In the genomic region with DNA sequence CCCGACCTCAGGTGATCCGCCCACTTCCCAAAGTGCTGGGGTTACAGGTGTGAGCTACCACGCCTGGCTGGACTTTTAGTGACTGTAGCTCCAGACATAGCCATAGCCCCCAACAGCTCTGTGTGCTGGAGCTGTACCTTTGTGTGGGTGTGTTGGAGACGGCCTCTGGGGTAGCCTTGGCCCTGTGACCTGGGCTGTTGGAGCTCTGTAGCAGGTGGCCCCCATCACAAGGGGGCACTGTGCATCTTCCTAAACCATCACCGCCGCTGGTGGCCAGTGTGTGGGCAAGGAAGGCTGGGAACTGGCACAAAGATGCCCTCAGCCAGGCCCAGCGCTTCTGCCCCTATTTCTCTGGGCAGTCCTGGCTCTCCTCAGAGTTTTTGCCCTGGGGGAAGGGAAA, we compare ENCODE assay signal across 9 cellular contexts. TPM values are rescaled to one million over a fixed set of nuclear protein-coding genes. Genes with fewer than 3 reads are reported as not detected.
DNase-seq lines count a peak whose midpoint lies in the region; ATAC-seq, FAIRE-seq and TF ChIP-seq lines count a peak whose summit lies in the region.
"Had no signal": no experiment of that assay in that cellular context is flagged by ENCODE, and none has a peak within 500 bp of the region (broad histone marks: within the 10 kb centered on the region; RNA-seq: fewer than 3 reads in every experiment).

No MANE protein-coding gene starts in this region.

- no peak overlapping the region for H3K4me3 Mint-ChIP-seq in activated CD8-positive, alpha-beta T cell treated with anti-CD3 and anti-CD28 coated beads for 36 hours

- POLR2A ChIA-PET in activated CD8-positive, alpha-beta T cell treated with anti-CD3 and anti-CD28 coated beads for 36 hours (lab: Charles Lee) = no interaction called here

- no peaks in the 10 kb centered on the region for H3K9me3 Mint-ChIP-seq in activated CD8-positive, alpha-beta T cell treated with anti-CD3 and anti-CD28 coated beads for 36 hours

- peak; percentile 81 for ATAC-seq in activated CD8-positive, alpha-beta T cell treated with anti-CD3 and anti-CD28 coated beads for 36 hours
- ATAC-seq in HG03469 (IDR thresholded peaks at IDR 0.05; ENCODE audit: unreplicated experiment) (no peak), GM19023 (IDR thresholded peaks at IDR 0.05; ENCODE audit: unreplicated experiment) (no peak)

- CTCF ChIA-PET in activated CD8-positive, alpha-beta T cell treated with anti-CD3 and anti-CD28 coated beads for 36 hours (lab: Charles Lee) = interaction anchor here (0.7 to 3.4 kb wide), 10 partner anchors 9 to 110 kb away, joined by 3 to 24 read pairs (median 9); no protein-coding TSS in a partner anchor

- intact Hi-C loops in activated CD8-positive, alpha-beta T cell treated with anti-CD3 and anti-CD28 coated beads for 36 hours (cut with micrococcal nuclease) = loop anchor here (5.0 kb wide), 1 partner anchor 94 kb away; no protein-coding TSS in a partner anchor
- intact Hi-C loops in posterior vena cava (cut with DNase I) = no loop called here

- H3K27me3 Mint-ChIP-seq in activated CD8-positive, alpha-beta T cell treated with anti-CD3 and anti-CD28 coated beads for 36 hours = no peaks in the 10 kb centered on the region

- peak; percentile 48 for TF ChIP-seq CTCF in activated CD8-positive, alpha-beta T cell treated with anti-CD3 and anti-CD28 coated beads for 36 hours (IDR thresholded peaks at IDR 0.05)

- DNase-seq in activated CD4-positive, alpha-beta T cell treated with anti-CD3 and anti-CD28 coated beads for 48 hours = peak; percentile 47
- DNase-seq in activated CD4-positive, alpha-beta T cell treated with anti-CD3 and anti-CD28 coated beads for 1 hour = no peak
- peak; percentile 39 for DNase-seq in NCI-H1694 treated with DMSO at 0.1 percent for 48 hours (lab: John Stamatoyannopoulos, UW)
- peak; percentile 60 for DNase-seq in activated CD8-positive, alpha-beta T cell treated with anti-CD3 and anti-CD28 coated beads for 36 hours
- DNase-seq in frontal cortex (ENCODE audit: low spot score in 2 of 2) = peak; percentile 24 to 55
- DNase-seq in posterior vena cava (ENCODE audit: low spot score) = peak; percentile 59

- H3K27ac Mint-ChIP-seq in activated CD8-positive, alpha-beta T cell treated with anti-CD3 and anti-CD28 coated beads for 36 hours = no peak overlapping the region

- no peak for FAIRE-seq in frontal cortex (lab: Jason Lieb, UNC)
- FAIRE-seq: G401.6 had no signal

- H3K36me3 Mint-ChIP-seq in activated CD8-positive, alpha-beta T cell treated with anti-CD3 and anti-CD28 coated beads for 36 hours (ENCODE audit: low read depth) = no peaks in the 10 kb centered on the region

- no peaks in the 10 kb centered on the region for H3K4me1 Mint-ChIP-seq in activated CD8-positive, alpha-beta T cell treated with anti-CD3 and anti-CD28 coated beads for 36 hours (ENCODE audit: low read depth)

RNA-seq across cellular contexts. Expression of a gene that starts 38.4 kb away (rescaled TPM):
- under 1 TPM; 0.49 to 0.68 TPM for total RNA-seq in activated CD8-positive, alpha-beta T cell treated with anti-CD3 and anti-CD28 coated beads for 36 hours
- total RNA-seq in frontal cortex (3.7 TPM), posterior vena cava (under 1 TPM; 0.62 to 0.83 TPM)
